ENCODE assay signal across 10 cellular contexts in the genomic region with DNA sequence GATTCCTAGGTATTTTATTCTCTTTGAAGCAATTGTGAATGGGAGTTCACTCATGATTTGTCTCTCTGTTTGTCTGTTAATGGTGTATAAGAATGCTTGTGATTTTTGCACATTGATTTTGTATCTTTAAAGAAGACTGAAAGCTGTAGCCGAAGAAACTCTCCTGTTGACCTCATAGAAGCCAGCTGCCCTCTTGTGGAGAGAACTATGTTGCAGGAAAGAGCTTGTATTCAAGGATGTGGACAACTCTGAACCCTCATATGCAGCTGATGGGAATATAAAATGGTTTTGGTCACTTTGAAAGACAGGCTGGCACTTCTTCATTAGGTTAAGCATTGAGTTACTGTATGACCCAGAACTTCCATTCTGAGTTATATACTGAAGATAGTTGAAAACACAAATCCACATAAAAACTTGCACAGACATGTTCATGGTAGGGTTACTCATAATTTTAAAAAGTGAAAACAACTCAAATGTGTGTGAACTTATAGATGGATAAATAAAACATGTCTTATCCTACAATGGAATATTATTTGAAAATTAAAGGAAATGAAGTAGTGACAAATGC.
DNase-seq lines count a peak whose midpoint lies in the region; ATAC-seq and TF ChIP-seq lines count a peak whose summit lies in the region.
"Had no signal": no experiment of that assay in that cellular context is flagged by ENCODE, and none has a peak within 500 bp of the region (broad histone marks: within the 10 kb centered on the region; RNA-seq: fewer than 3 reads in every experiment).

No MANE protein-coding gene starts in this region.

- no peaks in the 10 kb centered on the region for H3K36me3 ChIP-seq in GM06990 (ENCODE audit: control insufficient read depth, insufficient read depth, low read length)
- H3K36me3 ChIP-seq in mesendoderm (ENCODE audit: control insufficient read depth, insufficient read depth, low read length) = no peaks in the 10 kb centered on the region
- H3K36me3 ChIP-seq: thoracic aorta had no signal

- DNase-seq in GM06990 (ENCODE audit: extremely low read depth, insufficient read length) (no peak), M059J (ENCODE audit: low read depth) (peak; percentile 4), astrocyte of the cerebellum (ENCODE audit: low read depth) (peak; percentile 0), mesendoderm (peak; percentile 65), NCI-H345 treated with DMSO at 0.1 percent for 48 hours (lab: John Stamatoyannopoulos, UW; ENCODE audit: unreplicated experiment) (no peak), NCI-H1105 treated with DMSO at 0.1 percent for 48 hours (lab: John Stamatoyannopoulos, UW) (no peak)

- no CpG with 5 or more reads among the region's 1 CpG for WGBS in mesendoderm (ENCODE audit: extremely low coverage, insufficient coverage, low lambda C conversion rate)

- H3K4me2 ChIP-seq in mesendoderm (ENCODE audit: low read length) = no peak overlapping the region

- no peak overlapping the region for H3K56ac ChIP-seq in mesendoderm (ENCODE audit: low read length)

- no peaks in the 10 kb centered on the region for H3K79me1 ChIP-seq in mesendoderm (ENCODE audit: low read length)

- no peak overlapping the region for H2BK5ac ChIP-seq in mesendoderm (ENCODE audit: low read length)

- H2BK15ac ChIP-seq in mesendoderm (replicated peaks; ENCODE audit: low read depth) = no peak overlapping the region

- H4K8ac ChIP-seq in mesendoderm (ENCODE audit: low read depth, low read length) = no peak overlapping the region

- in situ Hi-C loops in astrocyte of the cerebellum (cut with HindIII; ENCODE audit: low sequenced_read_pairs) = no loop called here

- no peaks in the 10 kb centered on the region for H3K4me1 ChIP-seq in mesendoderm (ENCODE audit: control insufficient read depth, low read depth, low read length)

- no peak overlapping the region for H3K4ac ChIP-seq in mesendoderm (ENCODE audit: low read depth, low read length)

- ATAC-seq in HG03025 (IDR thresholded peaks at IDR 0.05; ENCODE audit: low FRiP score, unreplicated experiment) = no peak
- ATAC-seq in HG03521 (IDR thresholded peaks at IDR 0.05; ENCODE audit: unreplicated experiment) = no peak
- ATAC-seq: sciatic nerve had no signal

- TF ChIP-seq CTCF in GM06990 (IDR thresholded peaks at IDR 0.05; ENCODE audit: insufficient read depth, low read length, poor library complexity, severe bottlenecking) (peak; percentile 15), astrocyte of the cerebellum (IDR thresholded peaks at IDR 0.05; ENCODE audit: low read depth, low read length, missing control alignments) (peak; percentile 53)

- H3K18ac ChIP-seq in mesendoderm (ENCODE audit: low read length) = no peak overlapping the region

- H3K27me3 ChIP-seq in GM06990 (replicated peaks; ENCODE audit: control insufficient read depth, insufficient read depth, low read length) (no peaks in the 10 kb centered on the region), mesendoderm (ENCODE audit: insufficient read depth, low read length, poor library complexity) (no peaks in the 10 kb centered on the region)

- no peak overlapping the region for H2BK120ac ChIP-seq in mesendoderm (ENCODE audit: low read depth, low read length)

- H2AK5ac ChIP-seq in mesendoderm (ENCODE audit: low read length) = no peak overlapping the region

- H4K5ac ChIP-seq in mesendoderm (ENCODE audit: low read length) = no peak overlapping the region

- H3K9ac ChIP-seq in mesendoderm (ENCODE audit: low read length) = no peak overlapping the region

- H3K4me3 ChIP-seq in GM06990 (replicated peaks; ENCODE audit: low read depth, low read length) (no peak overlapping the region), astrocyte of the cerebellum (ENCODE audit: low read depth, low read length) (no peak overlapping the region), mesendoderm (ENCODE audit: low read length) (no peak overlapping the region)
- H3K4me3 ChIP-seq: thoracic aorta had no signal

- H3K79me2 ChIP-seq in mesendoderm (ENCODE audit: control insufficient read depth, insufficient read depth, low read length) = no peaks in the 10 kb centered on the region

- H3K23ac ChIP-seq in mesendoderm (ENCODE audit: low read length) = no peak overlapping the region

- H3K27ac ChIP-seq in mesendoderm (ENCODE audit: low read depth, low read length) = no peak overlapping the region
- H3K27ac ChIP-seq: thoracic aorta had no signal

Comparison
In these comparisons a context has a peak if more than half of its experiments do, and no peak if none do; other contexts are left out.
1. DNase-seq: peak in M059J (single experiment), astrocyte of the cerebellum (single experiment) and mesendoderm (single experiment); none in GM06990 (single experiment), NCI-H345 treated with DMSO at 0.1 percent for 48 hours (single experiment) and NCI-H1105 treated with DMSO at 0.1 percent for 48 hours (single experiment).